In the genomic region with DNA sequence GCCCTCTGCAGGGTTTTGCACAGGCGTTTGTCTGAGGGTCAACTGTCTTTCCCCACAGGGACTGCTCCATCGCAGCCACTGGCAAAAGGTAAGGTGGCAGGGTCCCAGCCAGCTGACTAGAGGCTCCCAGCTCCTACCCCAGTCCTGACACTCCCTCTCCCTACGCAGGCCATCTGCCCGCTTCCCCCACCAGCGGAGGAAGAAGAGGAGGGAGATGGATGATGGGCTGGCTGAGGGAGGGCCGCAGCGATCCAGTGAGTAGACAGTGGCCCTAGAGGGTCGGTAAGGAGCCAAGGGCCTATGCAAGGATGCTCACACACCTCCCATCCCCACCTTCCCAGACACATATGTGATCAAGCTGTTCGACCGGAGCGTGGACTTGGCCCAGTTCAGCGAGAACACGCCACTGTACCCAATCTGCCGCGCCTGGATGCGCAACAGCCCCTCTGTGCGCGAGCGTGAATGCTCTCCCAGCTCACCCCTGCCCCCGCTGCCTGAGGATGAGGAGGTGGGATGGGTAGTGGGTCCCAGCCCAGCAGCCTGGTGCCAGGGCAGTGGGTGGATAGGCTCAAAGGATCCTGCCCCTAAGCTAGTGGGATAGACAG, we compare ENCODE assay signal across 17 cellular contexts. TPM values are rescaled to one million over a fixed set of nuclear protein-coding genes. Genes with fewer than 3 reads are reported as not detected.
DNase-seq lines count a peak whose midpoint lies in the region; ATAC-seq and TF ChIP-seq lines count a peak whose summit lies in the region.
"Had no signal": no experiment of that assay in that cellular context is flagged by ENCODE, and none has a peak within 500 bp of the region (broad histone marks: within the 10 kb centered on the region; RNA-seq: fewer than 3 reads in every experiment).

No MANE protein-coding gene starts in this region.

- no peak for TF ChIP-seq EP300 in gastroesophageal sphincter (IDR thresholded peaks at IDR 0.05)

- H3K4me3 ChIP-seq in gastroesophageal sphincter, result no peak overlapping the region
- H3K4me3 ChIP-seq in gastrocnemius medialis, result no peak overlapping the region
- H3K4me3 ChIP-seq: Peyer's patch had no signal

- whole genome bisulfite sequencing in gastroesophageal sphincter (ENCODE audit: low coverage in 1 of 2), 2 donors, result 80% methylated on average over 3 of the region's 20 CpGs; no CpG with 5 or more reads in 1 of the 2 donors

- intact Hi-C loops in gastrocnemius medialis (cut with DNase I; ENCODE audit: low total_unique reads), result loop anchor here (10.0 kb wide), 1 partner anchor 462 kb away; a partner anchor contains a TSS

- TF ChIP-seq CTCF in 22Rv1 (IDR thresholded peaks at IDR 0.05) (no peak), RWPE1 (conservative IDR thresholded peaks at IDR 0.05; ENCODE audit: low read depth) (no peak), gastroesophageal sphincter (IDR thresholded peaks at IDR 0.05) (no peak), gastrocnemius medialis (IDR thresholded peaks at IDR 0.05 in 4 of 5, conservative IDR thresholded peaks at IDR 0.05 in 1 of 5) (no peak)

- H3K27me3 ChIP-seq in gastroesophageal sphincter (no peaks in the 10 kb centered on the region), gastrocnemius medialis (no peaks in the 10 kb centered on the region)
- H3K27me3 ChIP-seq: Peyer's patch had no signal

- ATAC-seq in gastroesophageal sphincter (no peak), gastrocnemius medialis (no peak), GM19455 (IDR thresholded peaks at IDR 0.05; ENCODE audit: unreplicated experiment) (no peak)

- peak overlapping the region; percentile 97; the same call in 1 of the 2 replicates for H3K27ac ChIP-seq in 22Rv1
- H3K27ac ChIP-seq in RWPE1, result peak overlapping the region; percentile 98; the same call in 1 of the 2 replicates
- peak overlapping the region in 3 of 4 donors; percentile 9 to 99 (median 98) for H3K27ac ChIP-seq in gastroesophageal sphincter
- H3K27ac ChIP-seq in gastrocnemius medialis, result peak overlapping the region; percentile 89 to 97 (median 95)
- H3K27ac ChIP-seq: Peyer's patch had no signal

- in situ Hi-C loops in gastrocnemius medialis (cut with MboI; ENCODE audit: low sequenced_read_pairs in 4 of 4), result loop anchor here in 1 of 4 donors (25.0 kb wide), 1 partner anchor 384 kb away; a partner anchor contains a TSS

- CTCF ChIA-PET in RWPE1 (lab: Yijun Ruan, JAX), result interaction anchor here (0.6 to 0.7 kb wide), 2 partner anchors 11 to 19 kb away, joined by 4 to 6 read pairs; no protein-coding TSS in a partner anchor

- DNase-seq in RWPE1 (ENCODE audit: low spot score) (no peak), gastrocnemius medialis (no peak), NCI-H1694 treated with DMSO at 0.1 percent for 48 hours (lab: John Stamatoyannopoulos, UW) (no peak), GDM1 (lab: John Stamatoyannopoulos, UW) (no peak)
- DNase-seq: CD4-positive, CD25-positive, alpha-beta regulatory T cell; DMS79; MV-4-11; NCI-H1694; NCI-H2081 treated with DMSO at 0.1 percent for 48 hours; NCI-H2171 treated with DMSO at 0.1 percent for 48 hours; NCI-H526; Peyer's patch; SHP77 had no signal

- POLR2A ChIA-PET in RWPE1 (lab: Yijun Ruan, JAX; ENCODE audit: low non-redundant PET), result no interaction called here

- H3K9me3 ChIP-seq in gastroesophageal sphincter (no peaks in the 10 kb centered on the region), gastrocnemius medialis (no peaks in the 10 kb centered on the region)
- H3K9me3 ChIP-seq: Peyer's patch had no signal

- H3K36me3 ChIP-seq in gastroesophageal sphincter (peaks cover 0 to 39% of the 10 kb centered on the region in 2 donors), gastrocnemius medialis (peaks cover 0 to 16% of the 10 kb centered on the region in 2 donors)

- TF ChIP-seq POLR2A in gastroesophageal sphincter (IDR thresholded peaks at IDR 0.05) (no peak), gastrocnemius medialis (IDR thresholded peaks at IDR 0.05) (no peak)

- peaks cover 0 to 72% (median 34%) of the 10 kb centered on the region in 3 donors for H3K4me1 ChIP-seq in gastroesophageal sphincter
- H3K4me1 ChIP-seq in gastrocnemius medialis, result peaks cover 24 to 49% of the 10 kb centered on the region in 2 donors

RNA-seq across cellular contexts. Expression of a gene that starts 4.0 kb away (rescaled TPM):
- total RNA-seq in gastroesophageal sphincter (100 to 1,000 TPM in 2 of 4 donors, 10 to 100 TPM in 2; 44.9 to 119 (median 96.6) TPM), gastrocnemius medialis (100 to 1,000 TPM in 2 of 4 donors, 10 to 100 TPM in 2; 79.8 to 241 (median 139) TPM)
- total RNA-seq: CD4-positive, CD25-positive, alpha-beta regulatory T cell; H4 had no signal

RNA-seq across cellular contexts. Expression of a gene that starts 4.5 kb away (rescaled TPM):
- total RNA-seq in gastroesophageal sphincter, result 10 to 100 TPM; 14.4 to 29.4 (median 18.7) TPM
- total RNA-seq in gastrocnemius medialis, result 10 to 100 TPM; 14.8 to 19.5 (median 16.6) TPM

RNA-seq across cellular contexts. Expression of a gene that starts 5.1 kb away (rescaled TPM):
- total RNA-seq in gastroesophageal sphincter (10 to 100 TPM; 10.1 to 17.1 (median 13.4) TPM), gastrocnemius medialis (1 to 10 TPM in 3 of 4 donors, under 1 TPM in 1; 0.63 to 4.3 (median 3.0) TPM)

RNA-seq across cellular contexts. Expression of a gene that starts 7.4 kb away (rescaled TPM):
- total RNA-seq in gastroesophageal sphincter (10 to 100 TPM; 20.4 to 35.7 (median 29.5) TPM), gastrocnemius medialis (10 to 100 TPM; 22.2 to 45.8 (median 38.3) TPM)

RNA-seq across cellular contexts. Expression of a gene that starts 7.6 kb away (rescaled TPM):
- 10 to 100 TPM in 3 of 4 donors, 1 to 10 TPM in 1; 7.5 to 29.3 (median 23.7) TPM for total RNA-seq in gastroesophageal sphincter
- total RNA-seq in gastrocnemius medialis, result 10 to 100 TPM in 2 of 4 donors, 1 to 10 TPM in 2; 5.1 to 22.9 (median 13.4) TPM
